12 cellular contexts compared by ENCODE assay signal in the genomic region with DNA sequence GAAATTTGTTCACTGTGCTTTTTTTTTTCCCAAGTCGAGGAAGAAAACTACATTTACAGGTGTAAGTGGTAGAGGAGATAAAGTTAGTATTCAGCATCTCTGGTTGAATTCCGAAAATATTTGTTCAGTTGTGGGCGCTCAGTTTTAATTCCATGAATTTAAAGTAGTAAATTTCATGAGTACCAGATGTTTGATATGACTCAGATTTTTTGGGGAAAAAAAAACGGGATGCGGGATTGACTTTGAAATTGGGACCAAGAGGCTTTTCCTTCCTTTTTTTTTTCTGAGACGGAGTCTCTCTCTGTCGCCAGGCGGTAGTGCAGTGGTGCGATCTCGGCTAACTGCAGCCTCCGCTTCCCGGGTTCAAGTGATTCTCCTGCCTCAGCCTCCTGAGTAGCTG. TPM values are rescaled to one million over a fixed set of nuclear protein-coding genes. Genes with fewer than 3 reads are reported as not detected.
DNase-seq lines count a peak whose midpoint lies in the region; ATAC-seq and TF ChIP-seq lines count a peak whose summit lies in the region.
"Had no signal": no experiment of that assay in that cellular context is flagged by ENCODE, and none has a peak within 500 bp of the region (broad histone marks: within the 10 kb centered on the region; RNA-seq: fewer than 3 reads in every experiment).

No MANE protein-coding gene starts in this region.

- no peaks in the 10 kb centered on the region for H3K9me3 ChIP-seq in OCI-LY7 (ENCODE audit: low read length)
- H3K9me3 ChIP-seq in sigmoid colon = no peaks in the 10 kb centered on the region

- TF ChIP-seq CTCF in OCI-LY7 (conservative IDR thresholded peaks at IDR 0.05; ENCODE audit: low read length) = no peak
- no peak for TF ChIP-seq CTCF in sigmoid colon (IDR thresholded peaks at IDR 0.05)

- CTCF ChIA-PET in OCI-LY7 (lab: Charles Lee; ENCODE audit: unreplicated experiment) = no interaction called here

- no TSS peak for BruUV-seq in OCI-LY7 (replicated peaks; lab: Mats Ljungman, UMichigan)

- H3K79me2 ChIP-seq in OCI-LY7 (ENCODE audit: insufficient read depth, low read depth, low read length) = no peaks in the 10 kb centered on the region; the same call in 1 of the 2 replicates

- no peak for TF ChIP-seq POLR2A in sigmoid colon (IDR thresholded peaks at IDR 0.05)

- peaks cover 6% of the 10 kb centered on the region for H3K4me1 ChIP-seq in OCI-LY7 (ENCODE audit: insufficient read depth, low read length, poor library complexity, severe bottlenecking)
- peaks cover 0 to 59% (median 52%) of the 10 kb centered on the region in 4 donors for H3K4me1 ChIP-seq in sigmoid colon

- no peak for ATAC-seq in GM19395 (IDR thresholded peaks at IDR 0.05; ENCODE audit: unreplicated experiment)
- ATAC-seq in GM21367 (IDR thresholded peaks at IDR 0.05; ENCODE audit: unreplicated experiment) = no peak
- ATAC-seq: left ventricle myocardium superior had no signal

- H3K27ac ChIP-seq in OCI-LY7 (ENCODE audit: low read depth, low read length, poor library complexity, severe bottlenecking) = no peak overlapping the region
- H3K27ac ChIP-seq in epithelial cell of prostate = peak overlapping the region; percentile 48
- H3K27ac ChIP-seq in sigmoid colon = peak overlapping the region; percentile 87 to 100 (median 94)

- WGBS in sigmoid colon, 2 donors = 82 to 86% methylated on average over 12 of the region's 12 CpGs

- H3K27me3 ChIP-seq in sigmoid colon = no peaks in the 10 kb centered on the region

- H2AFZ ChIP-seq in OCI-LY7 (ENCODE audit: low read length) = no peak overlapping the region

- H3K36me3 ChIP-seq in OCI-LY7 (ENCODE audit: insufficient read depth, low read length) (peaks cover 25% of the 10 kb centered on the region), sigmoid colon (no peaks in the 10 kb centered on the region)

- no peaks in the 10 kb centered on the region for H4K20me1 ChIP-seq in OCI-LY7 (ENCODE audit: insufficient read depth, low read length)

- POLR2A ChIA-PET in OCI-LY7 (lab: Charles Lee) = no interaction called here

- H3K4me3 ChIP-seq in OCI-LY7 (ENCODE audit: low read depth, low read length, poor library complexity, severe bottlenecking) = no peak overlapping the region
- peak overlapping the region in 3 of 4 donors; percentile 60 to 96 (median 63) for H3K4me3 ChIP-seq in sigmoid colon

- no peak for TF ChIP-seq EP300 in sigmoid colon (IDR thresholded peaks at IDR 0.05)

- DNase-seq in ELR (ENCODE audit: low read depth) = peak; percentile 46
- no peak for DNase-seq in OCI-LY7 (ENCODE audit: low spot score)
- DNase-seq in epithelial cell of prostate (ENCODE audit: low read depth, low spot score) = no peak
- DNase-seq in sigmoid colon = no peak
- no peak for DNase-seq in activated CD4-positive, CD25-positive, alpha-beta regulatory T cell (lab: John Stamatoyannopoulos, UW)
- DNase-seq in head of caudate nucleus = no peak
- DNase-seq: left ventricle myocardium superior, NCI-H1048, SIG-M5 had no signal

- H3K9me2 ChIP-seq in OCI-LY7 (ENCODE audit: insufficient read depth, low read length) = no peaks in the 10 kb centered on the region

- intact Hi-C loops in OCI-LY7 (cut with micrococcal nuclease; ENCODE audit: unreplicated experiment) (loop anchor here (5.0 kb wide), 1 partner anchor 50 kb away; no protein-coding TSS in a partner anchor), sigmoid colon (cut with DNase I) (loop anchor here (5.0 kb wide), 1 partner anchor 80 kb away; a partner anchor contains a TSS), head of caudate nucleus (cut with DNase I) (no loop called here)

- H3K4me2 ChIP-seq in OCI-LY7 (ENCODE audit: low read length) = peak overlapping the region; percentile 97; the same call in 1 of the 2 replicates

RNA-seq across cellular contexts. Expression of a gene that starts 1.6 kb away (rescaled TPM):
- 6.9 and 10.7 TPM in 2 replicates for total RNA-seq in OCI-LY7 (2014; rRNA removed; shearing (Covaris generic))
- 9.5 and 11.0 TPM in 2 replicates for total RNA-seq in OCI-LY7 (2022)
- 10 to 100 TPM; 17.8 to 32.1 (median 24.8) TPM for total RNA-seq in sigmoid colon
- polyA plus RNA-seq in sigmoid colon = 1 to 10 TPM; 3.0 to 9.6 (median 7.8) TPM

RNA-seq across cellular contexts. Expression of a gene that starts 15.2 kb away (rescaled TPM):
- 35.4 and 48.3 TPM in 2 replicates for total RNA-seq in OCI-LY7 (2014; rRNA removed; shearing (Covaris generic))
- 69.8 and 70.6 TPM in 2 replicates for total RNA-seq in OCI-LY7 (2022)
- 1 to 10 TPM; 6.1 to 9.6 (median 8.2) TPM for total RNA-seq in sigmoid colon
- polyA plus RNA-seq in sigmoid colon = 10 to 100 TPM; 16.9 to 21.6 (median 19.4) TPM

RNA-seq across cellular contexts. Expression of a gene that starts 15.3 kb away (rescaled TPM):
- 91.7 and 109 TPM in 2 replicates for total RNA-seq in OCI-LY7 (2014; rRNA removed; shearing (Covaris generic))
- total RNA-seq in OCI-LY7 (2022) = 173 and 194 TPM in 2 replicates
- total RNA-seq in sigmoid colon = 1 to 10 TPM in 2 of 4 donors, under 1 TPM in 1, not detected in 1; 0.36 to 2.5 (median 1.4) TPM
- 10 to 100 TPM in 1 of 3 donors, 1 to 10 TPM in 2; 2.4 to 34.9 (median 3.7) TPM for polyA plus RNA-seq in sigmoid colon

RNA-seq across cellular contexts. Expression of a gene that starts 35.4 kb away (rescaled TPM):
- total RNA-seq in OCI-LY7 (2014; rRNA removed; shearing (Covaris generic)) = 0.25 TPM in 1 of 2 replicates, not detected in the other
- total RNA-seq in OCI-LY7 (2022) = 0.29 TPM in 1 of 2 replicates, not detected in the other
- not detected for total RNA-seq in sigmoid colon
- polyA plus RNA-seq in sigmoid colon = not detected
- total RNA-seq: left ventricle myocardium superior, temporal lobe had no signal

RNA-seq across cellular contexts. Expression of a gene that starts 57.4 kb away (rescaled TPM):
- not detected in 2 replicates for total RNA-seq in OCI-LY7 (2014; rRNA removed; shearing (Covaris generic))
- total RNA-seq in OCI-LY7 (2022) = not detected in 2 replicates
- total RNA-seq in sigmoid colon = 1 to 10 TPM in 3 of 4 donors, under 1 TPM in 1; 0.33 to 10.0 (median 1.9) TPM
- 1 to 10 TPM in 1 of 3 donors, under 1 TPM in 1, not detected in 1; 0.60 to 1.5 TPM for polyA plus RNA-seq in sigmoid colon

Comparison
In these comparisons a context has a peak if more than half of its experiments do, and no peak if none do; other contexts are left out.
1. RNA of a gene that starts 15.3 kb away (total RNA-seq): 91.7 to 194 TPM in OCI-LY7; 0.36 to 2.5 TPM in sigmoid colon; every median in the first group is over 10 times any median in the second.